ENCODE assay signal across 18 cellular contexts in the genomic region with DNA sequence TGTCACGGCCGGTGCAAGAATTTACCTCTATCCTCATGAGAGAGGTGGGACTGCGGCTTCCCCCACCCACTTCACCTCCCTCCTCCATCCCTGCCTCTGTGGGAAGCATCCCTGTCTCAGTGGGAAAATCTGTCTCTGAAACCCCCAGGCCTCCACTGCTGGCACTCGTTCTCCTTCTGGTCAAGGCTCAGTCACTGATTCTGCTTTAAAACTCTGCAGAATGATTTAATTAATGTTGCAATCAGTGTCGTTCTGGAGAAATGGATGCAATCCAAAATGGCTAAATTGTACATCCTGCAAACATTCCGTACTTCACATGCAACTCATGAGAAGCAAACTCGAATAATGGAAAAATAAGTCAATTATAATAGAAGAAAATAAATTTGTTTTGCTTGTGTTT. TPM values are rescaled to one million over a fixed set of nuclear protein-coding genes. Genes with fewer than 3 reads are reported as not detected.
DNase-seq lines count a peak whose midpoint lies in the region; ATAC-seq and TF ChIP-seq lines count a peak whose summit lies in the region.
"Had no signal": no experiment of that assay in that cellular context is flagged by ENCODE, and none has a peak within 500 bp of the region (broad histone marks: within the 10 kb centered on the region; RNA-seq: fewer than 3 reads in every experiment).

No MANE protein-coding gene starts in this region.

- no peaks in the 10 kb centered on the region for H3K9me3 ChIP-seq in AG04450 (ENCODE audit: control insufficient read depth, insufficient read depth, low read length)
- H3K9me3 ChIP-seq: upper lobe of left lung had no signal

- H3K27ac ChIP-seq in AG04450 (ENCODE audit: low read depth, low read length) = peak overlapping the region; percentile 13
- H3K27ac ChIP-seq: epithelial cell of prostate had no signal

- H3K27me3 ChIP-seq in AG04450 (ENCODE audit: control insufficient read depth, insufficient read depth, low read length) = peaks cover 8% of the 10 kb centered on the region
- H3K27me3 ChIP-seq: upper lobe of left lung had no signal

- no peak overlapping the region for H3K27ac Mint-ChIP-seq in activated T-helper 2 cell treated with anti-CD3 and anti-CD28 coated beads, Interferon-gamma antibody, Interleukin-2, Interleukin-4, amounts not matched to agents 10 μg/mL and 5 μg/mL and 100 μg/mL, durations not matched to agents 14 hours and 24 hours and 36 hours
- no peak overlapping the region for H3K27ac Mint-ChIP-seq in stimulated activated naive B cell treated with anti-CD40 and anti-IgM and Interleukin-4, amounts not matched to agents 10 μg/mL and 1 μg/mL and 100 μg/mL, for 72 hours
- H3K27ac Mint-ChIP-seq: activated CD4-positive, alpha-beta memory T cell treated with anti-CD3 and anti-CD28 coated beads, Interleukin-2, amount 10 ng/mL, durations not matched to agents 7 days and 5 days; activated naive CD8-positive, alpha-beta T cell treated with anti-CD3 and anti-CD28 coated beads for 36 hours; CD4-positive, CD25-positive, alpha-beta regulatory T cell had no signal

- POLR2A ChIA-PET in AG04450 (lab: Yijun Ruan, JAX) = no interaction called here

- no peaks in the 10 kb centered on the region for H3K9me3 Mint-ChIP-seq in activated T-helper 2 cell treated with anti-CD3 and anti-CD28 coated beads, Interferon-gamma antibody, Interleukin-2, Interleukin-4, amounts not matched to agents 10 μg/mL and 5 μg/mL and 100 μg/mL, durations not matched to agents 14 hours and 24 hours and 36 hours
- no peaks in the 10 kb centered on the region for H3K9me3 Mint-ChIP-seq in stimulated activated naive B cell treated with anti-CD40 and anti-IgM and Interleukin-4, amounts not matched to agents 10 μg/mL and 1 μg/mL and 100 μg/mL, for 72 hours
- H3K9me3 Mint-ChIP-seq: activated CD4-positive, alpha-beta memory T cell treated with anti-CD3 and anti-CD28 coated beads, Interleukin-2, amount 10 ng/mL, durations not matched to agents 7 days and 5 days; activated naive CD8-positive, alpha-beta T cell treated with anti-CD3 and anti-CD28 coated beads for 36 hours; CD4-positive, CD25-positive, alpha-beta regulatory T cell; neural crest cell had no signal

- no peaks in the 10 kb centered on the region for H3K36me3 Mint-ChIP-seq in activated T-helper 2 cell treated with anti-CD3 and anti-CD28 coated beads, Interferon-gamma antibody, Interleukin-2, Interleukin-4, amounts not matched to agents 10 μg/mL and 5 μg/mL and 100 μg/mL, durations not matched to agents 14 hours and 24 hours and 36 hours (ENCODE audit: low read depth)
- H3K36me3 Mint-ChIP-seq in stimulated activated naive B cell treated with anti-CD40 and anti-IgM and Interleukin-4, amounts not matched to agents 10 μg/mL and 1 μg/mL and 100 μg/mL, for 72 hours = peaks cover 0 to 10% of the 10 kb centered on the region in 2 donors
- H3K36me3 Mint-ChIP-seq: activated naive CD8-positive, alpha-beta T cell treated with anti-CD3 and anti-CD28 coated beads for 36 hours; CD4-positive, CD25-positive, alpha-beta regulatory T cell had no signal

- H3K4me1 Mint-ChIP-seq in activated T-helper 2 cell treated with anti-CD3 and anti-CD28 coated beads, Interferon-gamma antibody, Interleukin-2, Interleukin-4, amounts not matched to agents 10 μg/mL and 5 μg/mL and 100 μg/mL, durations not matched to agents 14 hours and 24 hours and 36 hours (ENCODE audit: low read depth) = peaks cover 5% of the 10 kb centered on the region
- H3K4me1 Mint-ChIP-seq in stimulated activated naive B cell treated with anti-CD40 and anti-IgM and Interleukin-4, amounts not matched to agents 10 μg/mL and 1 μg/mL and 100 μg/mL, for 72 hours = peaks cover 3 to 13% of the 10 kb centered on the region in 2 donors

- peaks cover 40% of the 10 kb centered on the region for H3K27me3 Mint-ChIP-seq in activated T-helper 2 cell treated with anti-CD3 and anti-CD28 coated beads, Interferon-gamma antibody, Interleukin-2, Interleukin-4, amounts not matched to agents 10 μg/mL and 5 μg/mL and 100 μg/mL, durations not matched to agents 14 hours and 24 hours and 36 hours (ENCODE audit: low read depth)
- peaks cover 5 to 11% of the 10 kb centered on the region in 2 donors for H3K27me3 Mint-ChIP-seq in stimulated activated naive B cell treated with anti-CD40 and anti-IgM and Interleukin-4, amounts not matched to agents 10 μg/mL and 1 μg/mL and 100 μg/mL, for 72 hours
- H3K27me3 Mint-ChIP-seq: activated naive CD8-positive, alpha-beta T cell treated with anti-CD3 and anti-CD28 coated beads for 36 hours had no signal

- TF ChIP-seq CTCF in AG04450 (IDR thresholded peaks at IDR 0.05; ENCODE audit: low read depth, low read length) (no peak), cardiac fibroblast (IDR thresholded peaks at IDR 0.05; ENCODE audit: low read depth, low read length) (no peak), foreskin fibroblast (IDR thresholded peaks at IDR 0.05; ENCODE audit: low read depth, low read length) (no peak)

- DNase-seq in AG04450 (ENCODE audit: low read depth, low spot score) (no peak), EH (ENCODE audit: low read depth) (peak; percentile 83), cardiac fibroblast (ENCODE audit: low read depth in 2 of 2) (peak; percentile 65 to 69), foreskin fibroblast (peak; percentile 65 to 86), NCI-H2171 (lab: John Stamatoyannopoulos, UW) (no peak)
- DNase-seq in activated T-helper 2 cell treated with anti-CD3 and anti-CD28 coated beads, Interferon-gamma antibody, Interleukin-2, Interleukin-4, amounts not matched to agents 10 μg/mL and 5 μg/mL and 100 μg/mL, durations not matched to agents 14 hours and 24 hours and 36 hours (ENCODE audit: low spot score) = no peak
- DNase-seq in stimulated activated naive B cell treated with anti-CD40 and anti-IgM and Interleukin-4, amounts not matched to agents 10 μg/mL and 1 μg/mL and 100 μg/mL, for 72 hours = no peak
- DNase-seq: activated CD4-positive, alpha-beta memory T cell treated with anti-CD3 and anti-CD28 coated beads, Interleukin-2, amount 10 ng/mL, durations not matched to agents 7 days and 5 days; activated naive CD8-positive, alpha-beta T cell treated with anti-CD3 and anti-CD28 coated beads for 36 hours; CD4-positive, CD25-positive, alpha-beta regulatory T cell; cerebellar nuclear complex; NCI-H1105 treated with DMSO at 0.1 percent for 48 hours; NCI-H2029; SW 1271; upper lobe of left lung had no signal

- no peak overlapping the region for H3K4me3 Mint-ChIP-seq in activated T-helper 2 cell treated with anti-CD3 and anti-CD28 coated beads, Interferon-gamma antibody, Interleukin-2, Interleukin-4, amounts not matched to agents 10 μg/mL and 5 μg/mL and 100 μg/mL, durations not matched to agents 14 hours and 24 hours and 36 hours (ENCODE audit: low read depth)
- H3K4me3 Mint-ChIP-seq in stimulated activated naive B cell treated with anti-CD40 and anti-IgM and Interleukin-4, amounts not matched to agents 10 μg/mL and 1 μg/mL and 100 μg/mL, for 72 hours = no peak overlapping the region
- H3K4me3 Mint-ChIP-seq: activated CD4-positive, alpha-beta memory T cell treated with anti-CD3 and anti-CD28 coated beads, Interleukin-2, amount 10 ng/mL, durations not matched to agents 7 days and 5 days; activated naive CD8-positive, alpha-beta T cell treated with anti-CD3 and anti-CD28 coated beads for 36 hours; CD4-positive, CD25-positive, alpha-beta regulatory T cell; neural crest cell had no signal

- intact Hi-C loops in activated T-helper 2 cell treated with anti-CD3 and anti-CD28 coated beads, Interferon-gamma antibody, Interleukin-2, Interleukin-4, amounts not matched to agents 10 μg/mL and 5 μg/mL and 100 μg/mL, durations not matched to agents 14 hours and 24 hours and 36 hours (cut with micrococcal nuclease) = no loop called here

- ATAC-seq in HG02759 (IDR thresholded peaks at IDR 0.05; ENCODE audit: unreplicated experiment) = no peak
- ATAC-seq in stimulated activated naive B cell treated with anti-CD40 and anti-IgM and Interleukin-4, amounts not matched to agents 10 μg/mL and 1 μg/mL and 100 μg/mL, for 72 hours (replicated peaks) = no peak

- no peak overlapping the region for H3K4me3 ChIP-seq in AG04450 (ENCODE audit: low read depth, low read length)
- no peak overlapping the region for H3K4me3 ChIP-seq in cardiac fibroblast (replicated peaks in 1 of 2; ENCODE audit: low read depth in 2 of 2, low read length in 2 of 2)
- H3K4me3 ChIP-seq in foreskin fibroblast (ENCODE audit: low read depth in 1 of 2, low read length in 2 of 2) = no peak overlapping the region
- H3K4me3 ChIP-seq: upper lobe of left lung had no signal

- CTCF ChIA-PET in AG04450 (lab: Charles Lee) = no interaction called here

RNA-seq across cellular contexts. Expression of gene RASL11A, which starts 5.6 kb away (rescaled TPM):
- polyA plus RNA-seq in AG04450 (2011; rRNA removed) = 13.5 and 14.4 TPM in 2 replicates
- 51.9 and 70.2 TPM in 2 replicates for polyA minus RNA-seq in AG04450 (2011; rRNA and poly(A)+ RNA removed)
- 1.3 and 1.7 TPM in 2 replicates for total RNA-seq in activated T-helper 2 cell treated with anti-CD3 and anti-CD28 coated beads, Interferon-gamma antibody, Interleukin-2, Interleukin-4, amounts not matched to agents 10 μg/mL and 5 μg/mL and 100 μg/mL, durations not matched to agents 14 hours and 24 hours and 36 hours

RNA-seq across cellular contexts. Expression of gene RPL21, which starts 24.8 kb away (rescaled TPM):
- polyA plus RNA-seq in AG04450 (2011; rRNA removed) = 1,747 and 1,942 TPM in 2 replicates
- 63.3 and 118 TPM in 2 replicates for polyA minus RNA-seq in AG04450 (2011; rRNA and poly(A)+ RNA removed)
- total RNA-seq in activated T-helper 2 cell treated with anti-CD3 and anti-CD28 coated beads, Interferon-gamma antibody, Interleukin-2, Interleukin-4, amounts not matched to agents 10 μg/mL and 5 μg/mL and 100 μg/mL, durations not matched to agents 14 hours and 24 hours and 36 hours = 1,112 and 1,127 TPM in 2 replicates

Comparison
In these comparisons a context has a peak if more than half of its experiments do, and no peak if none do; other contexts are left out.
1. DNase-seq: peak in EH (single experiment), cardiac fibroblast (2 of 2) and foreskin fibroblast (2 of 2); none in AG04450 (single experiment), NCI-H2171 (single experiment), activated T-helper 2 cell treated with anti-CD3 and anti-CD28 coated beads, Interferon-gamma antibody, Interleukin-2, Interleukin-4, amounts not matched to agents 10 μg/mL and 5 μg/mL and 100 μg/mL, durations not matched to agents 14 hours and 24 hours and 36 hours (single experiment) and stimulated activated naive B cell treated with anti-CD40 and anti-IgM and Interleukin-4, amounts not matched to agents 10 μg/mL and 1 μg/mL and 100 μg/mL, for 72 hours (single experiment).